Comparison of ENCODE assay signal across 15 cellular contexts in the genomic region with DNA sequence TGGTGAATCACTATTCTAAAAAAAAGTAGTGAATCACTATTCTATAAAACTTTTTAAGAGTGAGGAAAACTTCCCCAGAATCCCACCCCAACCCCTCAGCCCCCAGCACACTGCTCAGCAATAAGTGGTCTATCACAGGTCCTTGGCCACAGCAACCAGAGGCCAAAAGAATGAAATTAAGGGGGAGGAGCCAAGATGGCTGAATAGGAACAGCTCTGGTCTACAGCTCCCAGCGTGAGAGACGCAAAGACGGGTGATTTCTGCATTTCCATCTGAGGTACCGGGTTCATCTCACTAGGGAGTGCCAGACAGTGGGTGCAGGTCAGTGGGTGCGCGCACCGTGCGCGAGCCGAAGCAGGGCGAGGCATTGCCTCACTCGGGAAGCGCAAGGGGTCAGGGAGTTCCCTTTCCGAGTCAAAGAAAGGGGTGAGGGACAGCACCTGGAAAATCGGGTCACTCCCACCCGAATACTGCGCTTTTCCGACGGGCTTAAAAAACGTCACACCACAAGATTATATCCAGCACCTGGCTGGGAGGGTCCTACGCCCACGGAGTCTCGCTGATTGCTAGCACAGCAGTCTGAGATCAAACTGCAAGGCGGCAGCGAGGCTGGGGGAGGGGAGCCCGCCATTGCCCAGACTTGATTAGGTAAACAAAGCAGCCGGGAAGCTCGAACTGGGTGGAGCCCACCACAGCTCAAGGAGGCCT. TPM values are rescaled to one million over a fixed set of nuclear protein-coding genes. Genes with fewer than 3 reads are reported as not detected.
DNase-seq lines count a peak whose midpoint lies in the region; TF ChIP-seq lines count a peak whose summit lies in the region.
"Not testable (repeated sequence)": the region's sequence is repeated elsewhere in the genome, so short reads cannot be mapped to it uniquely, and the experiment has no call there.
"Had no signal": no experiment of that assay in that cellular context is flagged by ENCODE, and none has a peak within 500 bp of the region (broad histone marks: within the 10 kb centered on the region; RNA-seq: fewer than 3 reads in every experiment).

No MANE protein-coding gene starts in this region.

- not testable (repeated sequence) for H3K27ac Mint-ChIP-seq in Calu3 (ENCODE audit: unreplicated experiment); glutamatergic neuron (ENCODE audit: unreplicated experiment); type B pancreatic cell
- H3K27ac Mint-ChIP-seq in neural progenitor cell: peak overlapping the region; percentile 97

- peak overlapping the region; percentile 72; the same call in 1 of the 2 replicates for H3K9ac ChIP-seq in HUES64 (ENCODE audit: low read depth, low read length)
- H3K9ac ChIP-seq in iPS-20b (ENCODE audit: low read depth, low read length); neural progenitor cell: not testable (repeated sequence)

- H3K4me2 ChIP-seq in neural progenitor cell: peak overlapping the region; percentile 60

- peak overlapping the region; percentile 50 for H2AFZ ChIP-seq in neural progenitor cell (replicated peaks)

- not testable (repeated sequence) for H3K27ac ChIP-seq in HUES64 (ENCODE audit: low read depth, low read length); iPS-20b (ENCODE audit: low read length); neural progenitor cell

- not testable (repeated sequence) for H4K20me1 ChIP-seq in neural progenitor cell (ENCODE audit: low read depth)

- H3K9me3 Mint-ChIP-seq in Calu3 (ENCODE audit: low read depth, unreplicated experiment); glutamatergic neuron (ENCODE audit: unreplicated experiment); neural progenitor cell; type B pancreatic cell: not testable (repeated sequence)

- H3K9me3 ChIP-seq in HUES64 (ENCODE audit: insufficient read depth, low read depth, low read length); iPS-20b (ENCODE audit: insufficient read depth, low read depth, low read length); neural progenitor cell (ENCODE audit: low read depth): not testable (repeated sequence)

- CTCF ChIA-PET in Calu3 (lab: Charles Lee): not testable (repeated sequence)

- H3K27me3 ChIP-seq in H7 (ENCODE audit: control insufficient read depth, insufficient read depth, low read length); HUES64 (ENCODE audit: insufficient read depth, low read length); iPS-20b (ENCODE audit: insufficient read depth, low read length); neural progenitor cell: not testable (repeated sequence)

- not testable (repeated sequence) for H3K79me2 ChIP-seq in neural progenitor cell (ENCODE audit: low read depth)

- intact Hi-C loops in Calu3 (cut with micrococcal nuclease; ENCODE audit: unreplicated experiment): not testable (repeated sequence)

- not testable (repeated sequence) for H3K4me1 Mint-ChIP-seq in Calu3 (ENCODE audit: low read depth, unreplicated experiment); glutamatergic neuron (ENCODE audit: low read depth, unreplicated experiment); neural progenitor cell; type B pancreatic cell (ENCODE audit: unreplicated experiment)

- not testable (repeated sequence) for H3K27me3 Mint-ChIP-seq in Calu3 (ENCODE audit: unreplicated experiment); glutamatergic neuron (ENCODE audit: unreplicated experiment); neural progenitor cell (ENCODE audit: insufficient read depth, low read depth); type B pancreatic cell

- not testable (repeated sequence) for H3K36me3 ChIP-seq in H7 (replicated peaks; ENCODE audit: control insufficient read depth, insufficient read depth, low read length); HUES64 (ENCODE audit: insufficient read depth, low read length); iPS-20b (ENCODE audit: insufficient read depth, low read depth, low read length); neural progenitor cell

- TF ChIP-seq CTCF in Calu3 (IDR thresholded peaks at IDR 0.05; ENCODE audit: unreplicated experiment); glutamatergic neuron (IDR thresholded peaks at IDR 0.05; ENCODE audit: partially characterized antibody, unreplicated experiment); neural progenitor cell (IDR thresholded peaks at IDR 0.05); type B pancreatic cell (conservative IDR thresholded peaks at IDR 0.05): not testable (repeated sequence)

- not testable (repeated sequence) for H3K36me3 Mint-ChIP-seq in Calu3 (ENCODE audit: insufficient read depth, unreplicated experiment); glutamatergic neuron (ENCODE audit: unreplicated experiment); neural progenitor cell; type B pancreatic cell

- DNase-seq in Calu3; H7; glutamatergic neuron; neural progenitor cell (ENCODE audit: low spot score); type B pancreatic cell (ENCODE audit: extremely low spot score, unreplicated experiment): not testable (repeated sequence)
- DNase-seq in SK-N-DZ (ENCODE audit: low spot score): peak; percentile 16

- BruUV-seq in Calu3 (replicated peaks; lab: Mats Ljungman, UMichigan): not testable (repeated sequence)

- peak overlapping the region; percentile 57 for H3K4me3 Mint-ChIP-seq in Calu3 (ENCODE audit: low read depth, unreplicated experiment)
- H3K4me3 Mint-ChIP-seq in glutamatergic neuron (ENCODE audit: unreplicated experiment): peak overlapping the region; percentile 71
- peak overlapping the region; percentile 82 for H3K4me3 Mint-ChIP-seq in neural progenitor cell
- peak overlapping the region; percentile 72 for H3K4me3 Mint-ChIP-seq in type B pancreatic cell

- peak overlapping the region; percentile 30 for H3K4me3 ChIP-seq in H7 (ENCODE audit: insufficient read depth, low read depth, low read length)
- peak overlapping the region; percentile 55 for H3K4me3 ChIP-seq in HUES64 (ENCODE audit: low read length)
- peak overlapping the region; percentile 54; the same call in 1 of the 2 replicates for H3K4me3 ChIP-seq in iPS-20b (ENCODE audit: low read length)
- H3K4me3 ChIP-seq in neural progenitor cell: peak overlapping the region; percentile 31

- H3F3A ChIP-seq in neural progenitor cell (ENCODE audit: low read depth): not testable (repeated sequence)

- WGBS in HUES64: 26% methylated on average over 22 of the region's 28 CpGs

- not testable (repeated sequence) for H3K4me1 ChIP-seq in HUES64 (ENCODE audit: insufficient read depth, low read length); iPS-20b (ENCODE audit: insufficient read depth, low read length); neural progenitor cell

RNA-seq across cellular contexts. Expression of a gene that starts 46.2 kb away (rescaled TPM):
- not detected in 2 replicates for total RNA-seq in Calu3 (2022)
- 0.10 TPM in 1 of 2 replicates, not detected in the other for total RNA-seq in H7 (2014; rRNA removed; shearing (Covaris generic))
- 0.30 TPM for polyA plus RNA-seq in HUES64 (2013, experiment 1 of 2)
- 0.44 TPM for polyA plus RNA-seq in HUES64 (2013, experiment 2 of 2)
- not detected in 2 replicates for polyA plus RNA-seq in SK-N-DZ (2014; cell fraction: cytosol; rRNA removed)
- polyA plus RNA-seq in SK-N-DZ (2014; cell fraction: nucleus; rRNA removed): not detected in 2 replicates
- total RNA-seq in glutamatergic neuron (ENCODE audit: unreplicated experiment): not detected
- 0.09 TPM in 1 of 2 replicates, not detected in the other for total RNA-seq in neural progenitor cell (ENCODE audit: low replicate concordance)
- total RNA-seq in type B pancreatic cell (ENCODE audit: low replicate concordance): 0.17 and 0.87 TPM in 2 replicates
- total RNA-seq: A172; CD4-positive, CD25-positive, alpha-beta regulatory T cell; HT1080; PC-9; Right ventricle myocardium superior; RPMI7951; SK-MEL-5 had no signal
- polyA plus RNA-seq: CD4-positive, CD25-positive, alpha-beta regulatory T cell had no signal
